Comparison of ENCODE assay signal across 1 cellular context in the genomic region with DNA sequence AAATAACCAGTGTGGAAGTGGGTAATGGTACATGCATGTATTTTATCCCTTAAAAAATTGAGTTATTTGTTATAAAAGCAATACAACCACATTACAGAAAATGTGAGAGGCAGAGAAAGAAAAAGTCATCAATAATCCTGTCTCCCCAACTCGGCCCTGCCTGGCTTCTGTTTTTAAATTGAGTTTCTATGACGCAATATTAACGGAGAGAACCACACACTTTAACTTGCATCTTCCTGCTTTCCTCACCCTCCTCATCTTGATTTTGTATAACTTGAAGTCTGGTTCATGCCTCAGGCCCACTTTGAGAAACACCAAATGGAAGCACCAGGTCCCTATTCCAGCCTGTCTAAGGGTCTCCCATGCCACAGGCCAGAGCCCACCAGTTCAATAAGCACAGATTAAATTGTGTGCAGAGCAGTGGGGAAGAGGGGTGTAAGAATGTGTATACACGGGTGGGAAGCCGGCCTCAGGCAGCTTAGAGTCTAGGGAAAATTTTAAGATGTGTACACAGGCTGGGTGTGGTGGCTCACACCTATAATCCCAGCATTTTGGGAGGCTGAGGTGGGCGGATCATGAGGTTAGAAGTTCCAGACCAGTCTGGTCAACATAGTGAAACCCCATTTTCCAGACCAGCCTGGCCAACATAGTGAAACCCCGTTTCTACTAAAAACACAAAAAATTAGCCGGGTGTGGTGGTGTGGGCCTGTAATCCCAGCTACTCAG.
TF ChIP-seq lines count a peak whose summit lies in the region.

No MANE protein-coding gene starts in this region.

TF ChIP-seq in WTC11, 78 proteins besides CTCF, POLR2A, EP300 and RAD21 (continued from another document):
- TF ChIP-seq, protein P1, sequence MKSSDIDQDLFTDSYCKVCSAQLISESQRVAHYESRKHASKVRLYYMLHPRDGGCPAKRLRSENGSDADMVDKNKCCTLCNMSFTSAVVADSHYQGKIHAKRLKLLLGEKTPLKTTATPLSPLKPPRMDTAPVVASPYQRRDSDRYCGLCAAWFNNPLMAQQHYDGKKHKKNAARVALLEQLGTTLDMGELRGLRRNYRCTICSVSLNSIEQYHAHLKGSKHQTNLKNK (CRISPR knock-in tag; IDR thresholded peaks at IDR 0.05) = no peak
- no peak for TF ChIP-seq JUN (CRISPR knock-in tag; IDR thresholded peaks at IDR 0.05)
